In the genomic region with DNA sequence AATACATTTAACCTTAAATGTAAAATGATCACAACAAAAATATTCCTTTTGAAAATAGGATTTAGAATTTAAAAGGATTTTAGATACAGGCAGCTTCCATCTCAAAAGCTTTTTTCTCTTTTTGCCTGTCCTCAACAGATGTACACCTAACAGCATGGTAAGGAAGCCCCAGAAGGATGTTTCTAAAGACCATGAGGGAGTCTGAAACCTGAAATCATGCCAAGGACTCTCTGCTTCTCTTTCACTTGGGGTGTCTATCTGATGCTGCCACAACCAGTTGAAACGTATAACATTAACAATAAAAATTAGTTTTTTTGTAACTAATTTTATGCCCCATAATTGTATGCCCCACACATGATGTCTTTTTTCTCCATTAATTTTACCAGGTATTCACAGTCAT, we compare ENCODE assay signal across 9 cellular contexts. TPM values are rescaled to one million over a fixed set of nuclear protein-coding genes. Genes with fewer than 3 reads are reported as not detected.
DNase-seq lines count a peak whose midpoint lies in the region; ATAC-seq and TF ChIP-seq lines count a peak whose summit lies in the region.
"Had no signal": no experiment of that assay in that cellular context is flagged by ENCODE, and none has a peak within 500 bp of the region (broad histone marks: within the 10 kb centered on the region; RNA-seq: fewer than 3 reads in every experiment).

No MANE protein-coding gene starts in this region.

- H3K4me3 ChIP-seq in GM12865 (ENCODE audit: low read depth, low read length) (peak overlapping the region; percentile 38), esophagus muscularis mucosa (no peak overlapping the region), spleen (no peak overlapping the region)

- H3K27ac Mint-ChIP-seq in activated CD4-positive, alpha-beta T cell treated with anti-CD3 and anti-CD28 coated beads for 36 hours: no peak overlapping the region
- no peak overlapping the region for H3K27ac Mint-ChIP-seq in mesothelial cell of epicardium

- H3K9me3 Mint-ChIP-seq in activated CD4-positive, alpha-beta T cell treated with anti-CD3 and anti-CD28 coated beads for 36 hours (ENCODE audit: low read depth): no peaks in the 10 kb centered on the region
- H3K9me3 Mint-ChIP-seq in mesothelial cell of epicardium: peaks cover 8% of the 10 kb centered on the region

- H3K4me1 Mint-ChIP-seq in activated CD4-positive, alpha-beta T cell treated with anti-CD3 and anti-CD28 coated beads for 36 hours: peaks cover 15% of the 10 kb centered on the region
- H3K4me1 Mint-ChIP-seq in mesothelial cell of epicardium: peaks cover 29% of the 10 kb centered on the region

- H3K9me3 ChIP-seq in esophagus muscularis mucosa: no peaks in the 10 kb centered on the region
- H3K9me3 ChIP-seq in spleen: no peaks in the 10 kb centered on the region

- intact Hi-C loops in esophagus muscularis mucosa (cut with DNase I): no loop called here
- intact Hi-C loops in activated CD4-positive, alpha-beta T cell treated with anti-CD3 and anti-CD28 coated beads for 36 hours (cut with DNase I, micrococcal nuclease): no loop called here
- intact Hi-C loops in spleen (cut with DNase I; ENCODE audit: low total_unique reads): no loop called here

- CTCF ChIA-PET in activated CD4-positive, alpha-beta T cell treated with anti-CD3 and anti-CD28 coated beads for 36 hours (lab: Charles Lee): interaction anchor here (0.9 kb wide), 1 partner anchor 144 kb away, joined by 3 read pairs; no protein-coding TSS in a partner anchor

- H3K4me1 ChIP-seq in esophagus muscularis mucosa: peaks cover 15 to 24% (median 22%) of the 10 kb centered on the region in 4 donors
- H3K4me1 ChIP-seq in spleen: peaks cover 6 to 24% (median 14%) of the 10 kb centered on the region in 6 donors

- H3K27me3 ChIP-seq in esophagus muscularis mucosa (no peaks in the 10 kb centered on the region), spleen (replicated peaks in 1 of 7) (no peaks in the 10 kb centered on the region)

- no peak for TF ChIP-seq EP300 in esophagus muscularis mucosa (IDR thresholded peaks at IDR 0.05)

- no peaks in the 10 kb centered on the region for H3K27me3 Mint-ChIP-seq in activated CD4-positive, alpha-beta T cell treated with anti-CD3 and anti-CD28 coated beads for 36 hours
- H3K27me3 Mint-ChIP-seq in mesothelial cell of epicardium (ENCODE audit: low read depth): no peaks in the 10 kb centered on the region

- WGBS in esophagus muscularis mucosa: 57% methylated on average over 1 of the region's 1 CpG
- 63 to 82% (median 71%) methylated on average over 1 of the region's 1 CpG for WGBS in spleen, 5 donors

- H3K36me3 ChIP-seq in esophagus muscularis mucosa: no peaks in the 10 kb centered on the region
- no peaks in the 10 kb centered on the region for H3K36me3 ChIP-seq in spleen

- H3K27ac ChIP-seq in esophagus muscularis mucosa (replicated peaks in 1 of 4): peak overlapping the region; percentile 59 to 75 (median 68)
- peak overlapping the region in 4 of 8 donors; percentile 10 to 48 (median 20) for H3K27ac ChIP-seq in spleen
- H3K27ac ChIP-seq: C4-2B had no signal

- no peak overlapping the region for H3K4me3 Mint-ChIP-seq in activated CD4-positive, alpha-beta T cell treated with anti-CD3 and anti-CD28 coated beads for 36 hours
- no peak overlapping the region for H3K4me3 Mint-ChIP-seq in mesothelial cell of epicardium

- H3K36me3 Mint-ChIP-seq in activated CD4-positive, alpha-beta T cell treated with anti-CD3 and anti-CD28 coated beads for 36 hours (ENCODE audit: low read depth): no peaks in the 10 kb centered on the region
- no peaks in the 10 kb centered on the region for H3K36me3 Mint-ChIP-seq in mesothelial cell of epicardium

- TF ChIP-seq CTCF in GM12865 (IDR thresholded peaks at IDR 0.05; ENCODE audit: insufficient read depth, low read depth, low read length, missing control alignments) (no peak), esophagus muscularis mucosa (IDR thresholded peaks at IDR 0.05) (no peak), spleen (IDR thresholded peaks at IDR 0.05 in 8 of 11, conservative IDR thresholded peaks at IDR 0.05 in 3 of 11) (no peak), mesothelial cell of epicardium (IDR thresholded peaks at IDR 0.05; ENCODE audit: unreplicated experiment) (no peak)

- POLR2A ChIA-PET in activated CD4-positive, alpha-beta T cell treated with anti-CD3 and anti-CD28 coated beads for 36 hours (lab: Charles Lee): no interaction called here

- DNase-seq in GM12865 (ENCODE audit: low read depth) (peak; percentile 65), esophagus muscularis mucosa (ENCODE audit: extremely low spot score) (no peak), spleen (no peak), mesothelial cell of epicardium (ENCODE audit: low spot score in 2 of 2, unreplicated experiment in 2 of 2) (no peak)
- DNase-seq in activated CD4-positive, alpha-beta T cell treated with anti-CD3 and anti-CD28 coated beads for 36 hours: no peak
- DNase-seq in stimulated activated CD4-positive, alpha-beta T cell treated with anti-CD3 and anti-CD28 coated beads, Interleukin-4, amount 100 ng/mL, for 4 hours: no peak

- ATAC-seq in GM21576 (IDR thresholded peaks at IDR 0.05; ENCODE audit: unreplicated experiment) (peak; percentile 61), HG03460 (IDR thresholded peaks at IDR 0.05; ENCODE audit: unreplicated experiment) (peak; percentile 53)
- no peak for ATAC-seq in activated CD4-positive, alpha-beta T cell treated with anti-CD3 and anti-CD28 coated beads for 36 hours

- TF ChIP-seq POLR2A in esophagus muscularis mucosa (IDR thresholded peaks at IDR 0.05; ENCODE audit: low read depth) (no peak), spleen (IDR thresholded peaks at IDR 0.05) (no peak)

RNA-seq across cellular contexts. Expression of a gene that starts 5.4 kb away (rescaled TPM):
- total RNA-seq in esophagus muscularis mucosa: 10 to 100 TPM; 10.4 to 14.1 (median 12.4) TPM
- 10 to 100 TPM; 10.8 to 13.5 TPM for total RNA-seq in activated CD4-positive, alpha-beta T cell treated with anti-CD3 and anti-CD28 coated beads for 36 hours
- total RNA-seq in spleen: 10 to 100 TPM; 20.0 to 34.8 (median 23.1) TPM
- 1 to 10 TPM; 4.4 to 6.3 (median 5.2) TPM for polyA plus RNA-seq in spleen
- 24.7 to 26.5 TPM (median 25.3 TPM) in 3 replicates for total RNA-seq in mesothelial cell of epicardium
